In the genomic region with DNA sequence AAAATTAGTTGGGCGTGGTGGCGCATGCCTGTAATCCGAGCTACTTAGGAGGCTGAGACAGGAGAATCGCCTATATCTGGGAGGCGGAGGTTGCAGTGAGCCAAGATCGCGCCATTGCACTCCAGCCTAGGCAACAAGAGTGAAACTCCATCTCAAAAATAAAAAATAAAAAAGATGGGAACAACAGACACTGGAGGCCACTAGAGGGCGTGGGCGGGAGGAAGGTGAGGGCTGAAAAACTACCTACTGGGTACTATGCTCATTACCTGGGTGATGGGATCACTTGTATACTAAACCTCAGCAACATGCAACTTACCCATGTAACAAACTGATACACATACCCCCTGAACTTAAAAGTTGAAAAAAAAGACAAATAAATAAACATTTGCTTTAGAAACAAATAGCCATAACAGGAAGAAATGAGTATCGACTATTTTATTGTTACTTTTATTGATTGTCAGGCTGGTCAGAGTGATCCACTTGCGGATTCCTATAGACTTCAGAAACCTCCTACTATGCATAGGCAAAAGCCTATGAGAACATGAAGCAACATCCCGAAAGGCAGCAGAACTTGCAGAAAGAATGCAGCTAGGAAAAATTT, we compare ENCODE assay signal across 12 cellular contexts.
DNase-seq lines count a peak whose midpoint lies in the region; ATAC-seq and TF ChIP-seq lines count a peak whose summit lies in the region.
"Had no signal": no experiment of that assay in that cellular context is flagged by ENCODE, and none has a peak within 500 bp of the region (broad histone marks: within the 10 kb centered on the region; RNA-seq: fewer than 3 reads in every experiment).

No MANE protein-coding gene starts in this region.

- H3K9ac ChIP-seq in SK-N-SH (no peak overlapping the region), Loucy (ENCODE audit: low read depth, low read length, poor library complexity, severe bottlenecking) (no peak overlapping the region)

- H3K4me3 ChIP-seq in SK-N-SH (ENCODE audit: low read depth in 2 of 2, low read length in 1 of 2) = no peak overlapping the region; a peak in 1 of 4 replicates
- H3K4me3 ChIP-seq in Loucy (ENCODE audit: low read length, poor library complexity, severe bottlenecking) = no peak overlapping the region
- H3K4me3 ChIP-seq in brain microvascular endothelial cell (ENCODE audit: low read depth, low read length) = no peak overlapping the region

- no peak overlapping the region for H2AFZ ChIP-seq in SK-N-SH (ENCODE audit: low read depth)
- no peak overlapping the region for H2AFZ ChIP-seq in Loucy (ENCODE audit: low read length)

- H3K4me2 ChIP-seq in SK-N-SH = no peak overlapping the region
- no peak overlapping the region for H3K4me2 ChIP-seq in Loucy (ENCODE audit: low read depth, low read length, poor library complexity, severe bottlenecking)

- H3K4me1 ChIP-seq in SK-N-SH (ENCODE audit: control insufficient read depth in 1 of 2, insufficient read depth in 2 of 2, low read depth in 1 of 2, low read length in 1 of 2) = no peaks in the 10 kb centered on the region
- H3K4me1 ChIP-seq in Loucy (ENCODE audit: insufficient read depth, low read length, poor library complexity, severe bottlenecking) = no peaks in the 10 kb centered on the region

- DNase-seq in SK-N-SH (no peak), brain microvascular endothelial cell (no peak), osteocyte (ENCODE audit: extremely low spot score, unreplicated experiment) (peak; percentile 34), occipital lobe (lab: John Stamatoyannopoulos, UW) (no peak), NCI-H69 (lab: John Stamatoyannopoulos, UW) (no peak), substantia nigra (lab: John Stamatoyannopoulos, UW) (no peak)
- DNase-seq: activated naive CD4-positive, alpha-beta T cell; islet precursor cell; NCI-H526 treated with DMSO at 0.1 percent for 48 hours; stimulated activated CD4-positive, alpha-beta T cell treated with anti-CD3 and anti-CD28 coated beads, Interleukin-4, amount 100 ng/mL, for 24 hours had no signal

- H4K20me1 ChIP-seq in SK-N-SH (ENCODE audit: insufficient read depth) = no peaks in the 10 kb centered on the region
- H4K20me1 ChIP-seq in Loucy (ENCODE audit: insufficient read depth, low read length, poor library complexity, severe bottlenecking) = no peaks in the 10 kb centered on the region

- TF ChIP-seq RAD21 in SK-N-SH (IDR thresholded peaks at IDR 0.05; ENCODE audit: low read length) = no peak

- H3K27ac Mint-ChIP-seq in osteocyte (ENCODE audit: unreplicated experiment) = no peak overlapping the region

- 49% methylated on average over 12 of the region's 12 CpGs for WGBS in SK-N-SH (ENCODE audit: low lambda C conversion rate)

- no peak for TF ChIP-seq EP300 in SK-N-SH (IDR thresholded peaks at IDR 0.05; ENCODE audit: borderline replicate concordance in 1 of 2, low read depth in 1 of 2, low read length in 1 of 2)

- H3K9me2 ChIP-seq in SK-N-SH (no peaks in the 10 kb centered on the region), Loucy (replicated peaks; ENCODE audit: low read depth, low read length) (no peaks in the 10 kb centered on the region)

- no peaks in the 10 kb centered on the region for H3K9me3 Mint-ChIP-seq in osteocyte (ENCODE audit: unreplicated experiment)

- H3F3A ChIP-seq in SK-N-SH (replicated peaks; ENCODE audit: insufficient read depth) = no peaks in the 10 kb centered on the region
- H3F3A ChIP-seq in Loucy (ENCODE audit: low read depth) = no peaks in the 10 kb centered on the region

- in situ Hi-C loops in brain microvascular endothelial cell (cut with HindIII; ENCODE audit: low pct_ligation_motif_present, low sequenced_read_pairs) = no loop called here

- H3K4me1 Mint-ChIP-seq in osteocyte (ENCODE audit: unreplicated experiment) = no peaks in the 10 kb centered on the region

- no peak overlapping the region for H3K27ac ChIP-seq in SK-N-SH (ENCODE audit: low read depth in 2 of 2, low read length in 1 of 2)
- H3K27ac ChIP-seq in brain microvascular endothelial cell = no peak overlapping the region
- H3K27ac ChIP-seq in substantia nigra (ENCODE audit: low read depth, low read length, poor library complexity, severe bottlenecking) = no peak overlapping the region

- H3K4me3 Mint-ChIP-seq in osteocyte (ENCODE audit: unreplicated experiment) = no peak overlapping the region

- POLR2A ChIA-PET in SK-N-SH (lab: Yijun Ruan, JAX) = no interaction called here

- H3K36me3 ChIP-seq in SK-N-SH (replicated peaks in 1 of 2; ENCODE audit: control insufficient read depth in 1 of 2, insufficient read depth in 2 of 2, low read length in 1 of 2) (no peaks in the 10 kb centered on the region), Loucy (ENCODE audit: insufficient read depth, low read length) (no peaks in the 10 kb centered on the region), brain microvascular endothelial cell (replicated peaks) (no peaks in the 10 kb centered on the region)

- H3K79me2 ChIP-seq in SK-N-SH (ENCODE audit: insufficient read depth) (no peaks in the 10 kb centered on the region), Loucy (ENCODE audit: insufficient read depth, low read length) (no peaks in the 10 kb centered on the region)

- H3K36me3 Mint-ChIP-seq in osteocyte (ENCODE audit: unreplicated experiment) = no peaks in the 10 kb centered on the region

- H3K27me3 ChIP-seq in SK-N-SH (ENCODE audit: insufficient read depth) (no peaks in the 10 kb centered on the region), Loucy (ENCODE audit: insufficient read depth, low read length, poor library complexity, severe bottlenecking) (no peaks in the 10 kb centered on the region), brain microvascular endothelial cell (replicated peaks) (no peaks in the 10 kb centered on the region)

- no peak for ATAC-seq in SK-N-SH treated with all-trans-retinoic acid at 6 μM for 48 hours

- TF ChIP-seq CTCF in SK-N-SH (IDR thresholded peaks at IDR 0.05) (peak; percentile 38), Loucy (conservative IDR thresholded peaks at IDR 0.05; ENCODE audit: low read length) (peak; percentile 66), brain microvascular endothelial cell (IDR thresholded peaks at IDR 0.05; ENCODE audit: low read depth, low read length, missing control alignments) (peak; percentile 64), osteocyte (IDR thresholded peaks at IDR 0.05) (peak; percentile 17)

- H3K27me3 Mint-ChIP-seq in osteocyte (ENCODE audit: unreplicated experiment) = no peaks in the 10 kb centered on the region

- H3K9me3 ChIP-seq in SK-N-SH = no peaks in the 10 kb centered on the region
- H3K9me3 ChIP-seq in Loucy (ENCODE audit: insufficient read depth, low read depth, low read length) = no peaks in the 10 kb centered on the region

- CTCF ChIA-PET in SK-N-SH (lab: Yijun Ruan, JAX) = interaction anchor here (1.1 kb wide), 1 partner anchor 8 kb away, joined by 3 read pairs; no protein-coding TSS in a partner anchor

TF ChIP-seq in SK-N-SH, 30 proteins besides CTCF, POLR2A, EP300 and RAD21 (continues in another document):
- no peak for TF ChIP-seq GABPA (IDR thresholded peaks at IDR 0.05; ENCODE audit: low read depth)
- TF ChIP-seq, protein P1, sequence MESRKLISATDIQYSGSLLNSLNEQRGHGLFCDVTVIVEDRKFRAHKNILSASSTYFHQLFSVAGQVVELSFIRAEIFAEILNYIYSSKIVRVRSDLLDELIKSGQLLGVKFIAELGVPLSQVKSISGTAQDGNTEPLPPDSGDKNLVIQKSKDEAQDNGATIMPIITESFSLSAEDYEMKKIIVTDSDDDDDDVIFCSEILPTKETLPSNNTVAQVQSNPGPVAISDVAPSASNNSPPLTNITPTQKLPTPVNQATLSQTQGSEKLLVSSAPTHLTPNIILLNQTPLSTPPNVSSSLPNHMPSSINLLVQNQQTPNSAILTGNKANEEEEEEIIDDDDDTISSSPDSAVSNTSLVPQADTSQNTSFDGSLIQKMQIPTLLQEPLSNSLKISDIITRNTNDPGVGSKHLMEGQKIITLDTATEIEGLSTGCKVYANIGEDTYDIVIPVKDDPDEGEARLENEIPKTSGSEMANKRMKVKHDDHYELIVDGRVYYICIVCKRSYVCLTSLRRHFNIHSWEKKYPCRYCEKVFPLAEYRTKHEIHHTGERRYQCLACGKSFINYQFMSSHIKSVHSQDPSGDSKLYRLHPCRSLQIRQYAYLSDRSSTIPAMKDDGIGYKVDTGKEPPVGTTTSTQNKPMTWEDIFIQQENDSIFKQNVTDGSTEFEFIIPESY (IDR thresholded peaks at IDR 0.05; ENCODE audit: borderline replicate concordance, low read depth) = no peak
- TF ChIP-seq TAF1 (IDR thresholded peaks at IDR 0.05; ENCODE audit: borderline replicate concordance, low read depth, low read length) = no peak
- no peak for TF ChIP-seq MXI1 (IDR thresholded peaks at IDR 0.05; ENCODE audit: low read depth, low read length)

TF ChIP-seq in SK-N-SH treated with all-trans-retinoic acid at 6 μM for 48 hours, 23 proteins besides CTCF, POLR2A, EP300 and RAD21:
- TF ChIP-seq, protein P2, sequence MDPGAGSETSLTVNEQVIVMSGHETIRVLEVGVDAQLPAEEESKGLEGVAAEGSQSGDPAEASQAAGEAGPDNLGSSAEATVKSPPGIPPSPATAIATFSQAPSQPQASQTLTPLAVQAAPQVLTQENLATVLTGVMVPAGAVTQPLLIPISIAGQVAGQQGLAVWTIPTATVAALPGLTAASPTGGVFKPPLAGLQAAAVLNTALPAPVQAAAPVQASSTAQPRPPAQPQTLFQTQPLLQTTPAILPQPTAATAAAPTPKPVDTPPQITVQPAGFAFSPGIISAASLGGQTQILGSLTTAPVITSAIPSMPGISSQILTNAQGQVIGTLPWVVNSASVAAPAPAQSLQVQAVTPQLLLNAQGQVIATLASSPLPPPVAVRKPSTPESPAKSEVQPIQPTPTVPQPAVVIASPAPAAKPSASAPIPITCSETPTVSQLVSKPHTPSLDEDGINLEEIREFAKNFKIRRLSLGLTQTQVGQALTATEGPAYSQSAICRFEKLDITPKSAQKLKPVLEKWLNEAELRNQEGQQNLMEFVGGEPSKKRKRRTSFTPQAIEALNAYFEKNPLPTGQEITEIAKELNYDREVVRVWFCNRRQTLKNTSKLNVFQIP (CRISPR knock-in tag; IDR thresholded peaks at IDR 0.05; ENCODE audit: borderline replicate concordance, low read depth) = no peak
- TF ChIP-seq ZNF8 (CRISPR knock-in tag; IDR thresholded peaks at IDR 0.05) = no peak
- no peak for TF ChIP-seq RARB (CRISPR knock-in tag; IDR thresholded peaks at IDR 0.05)
- TF ChIP-seq TOX (CRISPR knock-in tag; IDR thresholded peaks at IDR 0.05; ENCODE audit: borderline replicate concordance) = no peak
